In the genomic region with DNA sequence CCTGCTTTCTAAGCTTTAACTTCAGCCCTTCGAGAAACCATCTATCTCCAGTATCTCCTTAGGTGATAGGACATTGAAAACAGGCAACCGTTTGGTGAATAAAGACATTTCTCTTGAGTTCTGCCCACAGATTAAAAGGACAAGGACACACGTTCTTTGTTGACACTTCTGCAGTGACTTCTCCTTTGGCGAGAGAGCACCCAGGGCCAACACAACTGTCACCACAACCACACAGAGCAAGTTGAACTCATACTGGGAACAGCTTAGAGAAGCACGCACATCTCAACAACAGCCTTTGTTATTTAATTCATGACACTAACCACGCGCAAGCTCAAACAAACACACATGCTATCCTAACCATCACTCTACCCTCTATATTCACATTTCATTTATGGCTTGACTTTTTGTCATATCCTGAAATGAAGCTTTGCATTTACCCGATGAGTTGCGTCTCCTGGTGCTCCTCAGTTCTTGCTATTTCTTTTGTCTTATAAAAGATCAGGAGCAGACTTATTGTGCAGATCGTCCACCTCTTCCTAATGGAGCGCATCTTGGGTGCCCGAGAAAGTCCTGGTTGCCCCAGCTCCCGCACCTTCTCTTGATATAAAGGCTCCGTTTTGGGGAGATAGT, we compare ENCODE assay signal across 8 cellular contexts. TPM values are rescaled to one million over a fixed set of nuclear protein-coding genes. Genes with fewer than 3 reads are reported as not detected.
DNase-seq lines count a peak whose midpoint lies in the region; ATAC-seq, FAIRE-seq and TF ChIP-seq lines count a peak whose summit lies in the region.

No MANE protein-coding gene starts in this region.

- H3K36me3 Mint-ChIP-seq in GM23338 (ENCODE audit: low read depth) = no peaks in the 10 kb centered on the region
- H3K36me3 Mint-ChIP-seq in stimulated activated effector memory CD8-positive, alpha-beta T cell treated with anti-CD3 and anti-CD28 coated beads, Interleukin-12 subunit alpha, Interleukin-12 subunit beta, amount 100 ng/mL, for 72 hours = peaks cover 71% of the 10 kb centered on the region

- H3K27ac Mint-ChIP-seq in GM23338 = no peak overlapping the region
- H3K27ac Mint-ChIP-seq in stimulated activated effector memory CD8-positive, alpha-beta T cell treated with anti-CD3 and anti-CD28 coated beads, Interleukin-12 subunit alpha, Interleukin-12 subunit beta, amount 100 ng/mL, for 72 hours = peak overlapping the region; percentile 100

- no peaks in the 10 kb centered on the region for H3K79me2 ChIP-seq in GM23338 (replicated peaks; ENCODE audit: insufficient read depth)

- no peaks in the 10 kb centered on the region for H3K9me3 ChIP-seq in kidney (ENCODE audit: control insufficient read depth in 1 of 2, low read length in 2 of 2)

- no peaks in the 10 kb centered on the region for H3K9me3 Mint-ChIP-seq in GM23338
- no peaks in the 10 kb centered on the region for H3K9me3 Mint-ChIP-seq in stimulated activated effector memory CD8-positive, alpha-beta T cell treated with anti-CD3 and anti-CD28 coated beads, Interleukin-12 subunit alpha, Interleukin-12 subunit beta, amount 100 ng/mL, for 72 hours

- no peak overlapping the region for H3K27ac ChIP-seq in GM23338 (ENCODE audit: low read depth)
- H3K27ac ChIP-seq in kidney (ENCODE audit: low read depth in 2 of 2, low read length in 2 of 2) = peak overlapping the region in 1 of 2 donors; percentile 28

- H3F3A ChIP-seq in GM23338 (replicated peaks; ENCODE audit: low read depth) = no peaks in the 10 kb centered on the region

- H3K4me1 ChIP-seq in GM23338 (ENCODE audit: insufficient read depth) (peaks cover 20% of the 10 kb centered on the region), kidney (ENCODE audit: control insufficient read depth in 1 of 2, insufficient read depth in 1 of 2, low read depth in 1 of 2, low read length in 2 of 2) (peaks cover 0 to 5% of the 10 kb centered on the region in 2 donors)

- peaks cover 50% of the 10 kb centered on the region for H3K27me3 Mint-ChIP-seq in GM23338 (ENCODE audit: insufficient read depth, low read depth, poor library complexity)

- TF ChIP-seq CTCF in GM23338 (conservative IDR thresholded peaks at IDR 0.05; ENCODE audit: low read depth in 2 of 2) (no peak), astrocyte of the spinal cord (IDR thresholded peaks at IDR 0.05; ENCODE audit: low read depth, low read length) (no peak), kidney (IDR thresholded peaks at IDR 0.05; ENCODE audit: borderline replicate concordance, extremely low read depth, insufficient read depth) (no peak)

- H2AFZ ChIP-seq in GM23338 = peak overlapping the region; percentile 89

- peak; percentile 61 for DNase-seq in GM23338 (ENCODE audit: low spot score)
- peak; percentile 69 for DNase-seq in OCI-M1 (lab: John Stamatoyannopoulos, UW)
- DNase-seq in astrocyte of the spinal cord (ENCODE audit: low read depth, low spot score) = peak; percentile 48
- no peak for DNase-seq in kidney
- peak; percentile 18 to 70 for DNase-seq in stimulated activated effector memory CD8-positive, alpha-beta T cell treated with anti-CD3 and anti-CD28 coated beads, Interleukin-12 subunit alpha, Interleukin-12 subunit beta, amount 100 ng/mL, for 72 hours (ENCODE audit: low spot score in 2 of 2)
- DNase-seq in ureter (ENCODE audit: low spot score) = no peak

- peak; percentile 27 for ATAC-seq in GM23338
- peak; percentile 49 for ATAC-seq in stimulated activated effector memory CD8-positive, alpha-beta T cell treated with anti-CD3 and anti-CD28 coated beads, Interleukin-12 subunit alpha, Interleukin-12 subunit beta, amount 100 ng/mL, for 72 hours
- ATAC-seq in HG03520 (IDR thresholded peaks at IDR 0.05; ENCODE audit: unreplicated experiment) = no peak
- ATAC-seq in HG03175 (IDR thresholded peaks at IDR 0.05; ENCODE audit: unreplicated experiment) = no peak

- H3K36me3 ChIP-seq in GM23338 (ENCODE audit: insufficient read depth) (no peaks in the 10 kb centered on the region), kidney (ENCODE audit: control insufficient read depth in 1 of 2, insufficient read depth in 2 of 2, low read length in 2 of 2) (no peaks in the 10 kb centered on the region)

- peak overlapping the region; percentile 73 for H3K4me3 ChIP-seq in GM23338
- H3K4me3 ChIP-seq in astrocyte of the spinal cord (ENCODE audit: low read depth, low read length) = peak overlapping the region; percentile 69
- H3K4me3 ChIP-seq in kidney (ENCODE audit: low read length in 2 of 2) = peak overlapping the region; percentile 52 to 74

- H3K27me3 ChIP-seq in GM23338 (ENCODE audit: insufficient read depth) = peaks cover 80% of the 10 kb centered on the region

- H3K4me3 Mint-ChIP-seq in GM23338 = peak overlapping the region; percentile 86
- peak overlapping the region; percentile 100 for H3K4me3 Mint-ChIP-seq in stimulated activated effector memory CD8-positive, alpha-beta T cell treated with anti-CD3 and anti-CD28 coated beads, Interleukin-12 subunit alpha, Interleukin-12 subunit beta, amount 100 ng/mL, for 72 hours

- in situ Hi-C loops in astrocyte of the spinal cord (cut with HindIII; ENCODE audit: low sequenced_read_pairs) = no loop called here

- peak overlapping the region; percentile 97 for H3K4me2 ChIP-seq in GM23338

- H3K9me2 ChIP-seq in GM23338 (ENCODE audit: insufficient read depth) = no peaks in the 10 kb centered on the region

- FAIRE-seq in kidney (lab: Jason Lieb, UNC) = no peak

- H3K4me1 Mint-ChIP-seq in GM23338 = peaks cover 32% of the 10 kb centered on the region
- H3K4me1 Mint-ChIP-seq in stimulated activated effector memory CD8-positive, alpha-beta T cell treated with anti-CD3 and anti-CD28 coated beads, Interleukin-12 subunit alpha, Interleukin-12 subunit beta, amount 100 ng/mL, for 72 hours = peaks cover 40% of the 10 kb centered on the region

- H4K20me1 ChIP-seq in GM23338 (replicated peaks; ENCODE audit: insufficient read depth) = no peaks in the 10 kb centered on the region; the same call in 1 of the 2 replicates

- no peak overlapping the region for H3K9ac ChIP-seq in kidney (ENCODE audit: low read length in 2 of 2)

- intact Hi-C loops in kidney (cut with DNase I) = no loop called here

TF ChIP-seq in GM23338, 12 proteins besides CTCF, POLR2A, EP300 and RAD21 (continues in another document):
- no peak for TF ChIP-seq CREB1 (CRISPR knock-in tag; IDR thresholded peaks at IDR 0.05; ENCODE audit: low read depth)
- TF ChIP-seq, protein P1, sequence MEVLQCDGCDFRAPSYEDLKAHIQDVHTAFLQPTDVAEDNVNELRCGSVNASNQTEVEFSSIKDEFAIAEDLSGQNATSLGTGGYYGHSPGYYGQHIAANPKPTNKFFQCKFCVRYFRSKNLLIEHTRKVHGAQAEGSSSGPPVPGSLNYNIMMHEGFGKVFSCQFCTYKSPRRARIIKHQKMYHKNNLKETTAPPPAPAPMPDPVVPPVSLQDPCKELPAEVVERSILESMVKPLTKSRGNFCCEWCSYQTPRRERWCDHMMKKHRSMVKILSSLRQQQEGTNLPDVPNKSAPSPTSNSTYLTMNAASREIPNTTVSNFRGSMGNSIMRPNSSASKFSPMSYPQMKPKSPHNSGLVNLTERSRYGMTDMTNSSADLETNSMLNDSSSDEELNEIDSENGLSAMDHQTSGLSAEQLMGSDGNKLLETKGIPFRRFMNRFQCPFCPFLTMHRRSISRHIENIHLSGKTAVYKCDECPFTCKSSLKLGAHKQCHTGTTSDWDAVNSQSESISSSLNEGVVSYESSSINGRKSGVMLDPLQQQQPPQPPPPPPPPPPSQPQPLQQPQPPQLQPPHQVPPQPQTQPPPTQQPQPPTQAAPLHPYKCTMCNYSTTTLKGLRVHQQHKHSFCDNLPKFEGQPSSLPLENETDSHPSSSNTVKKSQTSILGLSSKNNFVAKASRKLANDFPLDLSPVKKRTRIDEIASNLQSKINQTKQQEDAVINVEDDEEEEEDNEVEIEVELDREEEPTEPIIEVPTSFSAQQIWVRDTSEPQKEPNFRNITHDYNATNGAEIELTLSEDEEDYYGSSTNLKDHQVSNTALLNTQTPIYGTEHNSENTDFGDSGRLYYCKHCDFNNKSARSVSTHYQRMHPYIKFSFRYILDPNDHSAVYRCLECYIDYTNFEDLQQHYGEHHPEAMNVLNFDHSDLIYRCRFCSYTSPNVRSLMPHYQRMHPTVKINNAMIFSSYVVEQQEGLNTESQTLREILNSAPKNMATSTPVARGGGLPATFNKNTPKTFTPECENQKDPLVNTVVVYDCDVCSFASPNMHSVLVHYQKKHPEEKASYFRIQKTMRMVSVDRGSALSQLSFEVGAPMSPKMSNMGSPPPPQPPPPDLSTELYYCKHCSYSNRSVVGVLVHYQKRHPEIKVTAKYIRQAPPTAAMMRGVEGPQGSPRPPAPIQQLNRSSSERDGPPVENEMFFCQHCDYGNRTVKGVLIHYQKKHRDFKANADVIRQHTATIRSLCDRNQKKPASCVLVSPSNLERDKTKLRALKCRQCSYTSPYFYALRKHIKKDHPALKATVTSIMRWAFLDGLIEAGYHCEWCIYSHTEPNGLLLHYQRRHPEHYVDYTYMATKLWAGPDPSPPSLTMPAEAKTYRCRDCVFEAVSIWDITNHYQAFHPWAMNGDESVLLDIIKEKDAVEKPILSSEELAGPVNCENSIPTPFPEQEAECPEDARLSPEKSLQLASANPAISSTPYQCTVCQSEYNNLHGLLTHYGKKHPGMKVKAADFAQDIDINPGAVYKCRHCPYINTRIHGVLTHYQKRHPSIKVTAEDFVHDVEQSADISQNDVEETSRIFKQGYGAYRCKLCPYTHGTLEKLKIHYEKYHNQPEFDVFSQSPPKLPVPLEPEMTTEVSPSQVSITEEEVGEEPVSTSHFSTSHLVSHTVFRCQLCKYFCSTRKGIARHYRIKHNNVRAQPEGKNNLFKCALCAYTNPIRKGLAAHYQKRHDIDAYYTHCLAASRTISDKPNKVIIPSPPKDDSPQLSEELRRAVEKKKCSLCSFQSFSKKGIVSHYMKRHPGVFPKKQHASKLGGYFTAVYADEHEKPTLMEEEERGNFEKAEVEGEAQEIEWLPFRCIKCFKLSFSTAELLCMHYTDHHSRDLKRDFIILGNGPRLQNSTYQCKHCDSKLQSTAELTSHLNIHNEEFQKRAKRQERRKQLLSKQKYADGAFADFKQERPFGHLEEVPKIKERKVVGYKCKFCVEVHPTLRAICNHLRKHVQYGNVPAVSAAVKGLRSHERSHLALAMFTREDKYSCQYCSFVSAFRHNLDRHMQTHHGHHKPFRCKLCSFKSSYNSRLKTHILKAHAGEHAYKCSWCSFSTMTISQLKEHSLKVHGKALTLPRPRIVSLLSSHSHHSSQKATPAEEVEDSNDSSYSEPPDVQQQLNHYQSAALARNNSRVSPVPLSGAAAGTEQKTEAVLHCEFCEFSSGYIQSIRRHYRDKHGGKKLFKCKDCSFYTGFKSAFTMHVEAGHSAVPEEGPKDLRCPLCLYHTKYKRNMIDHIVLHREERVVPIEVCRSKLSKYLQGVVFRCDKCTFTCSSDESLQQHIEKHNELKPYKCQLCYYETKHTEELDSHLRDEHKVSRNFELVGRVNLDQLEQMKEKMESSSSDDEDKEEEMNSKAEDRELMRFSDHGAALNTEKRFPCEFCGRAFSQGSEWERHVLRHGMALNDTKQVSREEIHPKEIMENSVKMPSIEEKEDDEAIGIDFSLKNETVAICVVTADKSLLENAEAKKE (CRISPR knock-in tag; IDR thresholded peaks at IDR 0.05) = no peak
- no peak for TF ChIP-seq STAT1 (IDR thresholded peaks at IDR 0.05; ENCODE audit: unreplicated experiment)

RNA-seq across cellular contexts. Expression of a gene that starts 0.6 kb away (rescaled TPM):
- 0.28 and 1.3 TPM in 2 replicates for total RNA-seq in GM23338 (2014; rRNA removed; shearing (Covaris generic))
- 0.11 and 0.35 TPM in 2 replicates for polyA plus RNA-seq in GM23338 (2016; fragmentation: Nextera tagmentation; extraction: Ambion mirVana)
- total RNA-seq in kidney = 11.6 TPM
- polyA plus RNA-seq in kidney (ENCODE audit: insufficient read depth, low read depth, low replicate concordance) = 0.69 TPM
- total RNA-seq in ureter = 6.5 TPM

Comparison
In these comparisons a context has a peak if more than half of its experiments do, and no peak if none do; other contexts are left out.
1. ATAC-seq: peak in GM23338 (single experiment) and stimulated activated effector memory CD8-positive, alpha-beta T cell treated with anti-CD3 and anti-CD28 coated beads, Interleukin-12 subunit alpha, Interleukin-12 subunit beta, amount 100 ng/mL, for 72 hours (single experiment); none in HG03520 (single experiment) and HG03175 (single experiment).
2. DNase-seq: peak in GM23338 (single experiment), OCI-M1 (single experiment), astrocyte of the spinal cord (single experiment) and stimulated activated effector memory CD8-positive, alpha-beta T cell treated with anti-CD3 and anti-CD28 coated beads, Interleukin-12 subunit alpha, Interleukin-12 subunit beta, amount 100 ng/mL, for 72 hours (2 of 2); none in kidney (single experiment) and ureter (single experiment).
3. Peak in every context shown above with its lines, with median percentiles within 50 percentile points of each other: H3K4me3 ChIP-seq.